In the genomic region with DNA sequence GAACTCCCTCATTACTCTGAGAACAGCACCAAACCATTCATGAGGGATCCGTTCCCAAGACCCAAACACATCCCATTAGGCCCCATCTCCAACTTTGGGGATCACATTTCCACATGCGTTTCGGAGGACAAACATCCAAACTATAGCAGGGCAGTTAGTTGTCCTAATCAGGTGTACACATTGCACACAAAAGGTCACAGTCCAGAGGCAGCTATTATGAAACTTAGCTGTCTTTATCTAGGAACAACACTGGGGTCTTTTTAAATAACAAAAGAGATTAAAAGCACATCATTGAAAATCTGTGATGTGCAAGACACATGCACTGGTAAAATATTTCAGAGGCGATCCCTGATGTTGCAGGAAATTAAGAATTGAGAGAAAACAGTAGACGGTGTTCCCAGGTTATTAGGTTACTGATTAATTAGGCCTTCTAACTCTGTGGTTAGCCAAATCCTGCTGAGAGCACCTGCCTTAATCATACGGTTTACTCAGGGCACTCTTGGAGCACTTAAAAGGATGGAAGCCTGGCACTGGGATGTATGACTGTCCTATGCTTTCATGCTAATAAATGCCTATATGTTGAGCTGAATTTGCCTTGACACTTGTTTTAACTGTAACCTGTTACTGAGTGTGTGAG, we compare ENCODE assay signal across 23 cellular contexts.
"Had no signal": no experiment of that assay in that cellular context is flagged by ENCODE, and none has a peak within 500 bp of the region (broad histone marks: within the 10 kb centered on the region; RNA-seq: fewer than 3 reads in every experiment).

No MANE protein-coding gene starts in this region.

- H3K9me3 ChIP-seq: ascending aorta, breast epithelium, neutrophil, tibial artery had no signal

- H3K4me1 Mint-ChIP-seq: activated naive CD8-positive, alpha-beta T cell treated with anti-CD3 and anti-CD28 coated beads, Interleukin-2, amount 50 U/mL, for 24 hours; immature natural killer cell; naive thymus-derived CD4-positive, alpha-beta T cell; stimulated activated naive B cell treated with anti-CD40 and anti-IgM and Interleukin-4, amounts not matched to agents 10 μg/mL and 1 μg/mL and 100 μg/mL, for 72 hours had no signal

- ATAC-seq: activated naive CD8-positive, alpha-beta T cell treated with anti-CD3 and anti-CD28 coated beads, Interleukin-2, amount 50 U/mL, for 24 hours; effector memory CD8-positive, alpha-beta T cell; left cardiac atrium; mucosa of descending colon; naive thymus-derived CD4-positive, alpha-beta T cell; stimulated activated naive B cell treated with anti-CD40 and anti-IgM and Interleukin-4, amounts not matched to agents 10 μg/mL and 1 μg/mL and 100 μg/mL, for 72 hours had no signal

- H3K27ac ChIP-seq: ascending aorta, breast epithelium, neutrophil, parathyroid adenoma, tibial artery had no signal

- DNase-seq: activated CD4-positive, alpha-beta T cell treated with anti-CD3 and anti-CD28 coated beads, Interleukin-2, amount 50 U/mL, for 4 hours; activated CD4-positive, CD25-positive, alpha-beta regulatory T cell treated with anti-CD3 and anti-CD28 coated beads, Interleukin-2, amount 50 U/mL, for 72 hours; activated naive CD4-positive, alpha-beta T cell treated with anti-CD3 and anti-CD28 coated beads for 36 hours; activated naive CD8-positive, alpha-beta T cell treated with anti-CD3 and anti-CD28 coated beads, Interleukin-2, amount 50 U/mL, for 24 hours; activated T-cell treated with anti-CD3 and anti-CD28 coated beads, Interleukin-2, amount 50 U/mL, for 1 hour; cerebellar nuclear complex; dermis blood vessel endothelial cell; effector memory CD8-positive, alpha-beta T cell; foreskin melanocyte; head of caudate nucleus; immature natural killer cell; left cardiac atrium; mucosa of descending colon; naive thymus-derived CD4-positive, alpha-beta T cell; stimulated activated CD4-positive, alpha-beta T cell treated with anti-CD3 and anti-CD28 coated beads, Interleukin-2, amount 100 ng/mL, for 48 hours; stimulated activated naive B cell treated with anti-CD40 and anti-IgM and Interleukin-4, amounts not matched to agents 10 μg/mL and 1 μg/mL and 100 μg/mL, for 72 hours; T1000; tibial artery had no signal

- H3K4me1 ChIP-seq: ascending aorta, breast epithelium, parathyroid adenoma, tibial artery had no signal

- H3K36me3 Mint-ChIP-seq: immature natural killer cell; naive thymus-derived CD4-positive, alpha-beta T cell; stimulated activated naive B cell treated with anti-CD40 and anti-IgM and Interleukin-4, amounts not matched to agents 10 μg/mL and 1 μg/mL and 100 μg/mL, for 72 hours had no signal

- H3K4me3 Mint-ChIP-seq: activated naive CD4-positive, alpha-beta T cell treated with anti-CD3 and anti-CD28 coated beads for 36 hours; activated naive CD8-positive, alpha-beta T cell treated with anti-CD3 and anti-CD28 coated beads, Interleukin-2, amount 50 U/mL, for 24 hours; effector memory CD8-positive, alpha-beta T cell; immature natural killer cell; naive thymus-derived CD4-positive, alpha-beta T cell; stimulated activated naive B cell treated with anti-CD40 and anti-IgM and Interleukin-4, amounts not matched to agents 10 μg/mL and 1 μg/mL and 100 μg/mL, for 72 hours had no signal

- H3K27me3 ChIP-seq: ascending aorta, breast epithelium, neutrophil, tibial artery had no signal

- H3K36me3 ChIP-seq: ascending aorta, breast epithelium, neutrophil, tibial artery had no signal

- H3K27ac Mint-ChIP-seq: activated naive CD4-positive, alpha-beta T cell treated with anti-CD3 and anti-CD28 coated beads for 36 hours; activated naive CD8-positive, alpha-beta T cell treated with anti-CD3 and anti-CD28 coated beads, Interleukin-2, amount 50 U/mL, for 24 hours; activated T-helper 2 cell treated with anti-CD3 and anti-CD28 coated beads, Interferon-gamma antibody, Interleukin-2, Interleukin-4, amounts not matched to agents 10 μg/mL and 5 μg/mL and 100 μg/mL, durations not matched to agents 14 hours and 24 hours and 36 hours; effector memory CD8-positive, alpha-beta T cell; immature natural killer cell; naive thymus-derived CD4-positive, alpha-beta T cell; stimulated activated naive B cell treated with anti-CD40 and anti-IgM and Interleukin-4, amounts not matched to agents 10 μg/mL and 1 μg/mL and 100 μg/mL, for 72 hours had no signal

- H3K27me3 Mint-ChIP-seq: activated naive CD8-positive, alpha-beta T cell treated with anti-CD3 and anti-CD28 coated beads, Interleukin-2, amount 50 U/mL, for 24 hours; effector memory CD8-positive, alpha-beta T cell; naive thymus-derived CD4-positive, alpha-beta T cell; stimulated activated naive B cell treated with anti-CD40 and anti-IgM and Interleukin-4, amounts not matched to agents 10 μg/mL and 1 μg/mL and 100 μg/mL, for 72 hours had no signal

- H3K4me3 ChIP-seq: ascending aorta, breast epithelium, mucosa of descending colon, tibial artery had no signal
